22 cellular contexts compared by ENCODE assay signal in genomic region chr1:94895518-94895917, GRCh38.
"Had no signal": no experiment of that assay in that cellular context is flagged by ENCODE, and none has a peak within 500 bp of the region (broad histone marks: within the 10 kb centered on the region; RNA-seq: fewer than 3 reads in every experiment).

No MANE protein-coding gene starts in this region.

- H3K4me3 Mint-ChIP-seq: memory B cell; naive thymus-derived CD4-positive, alpha-beta T cell; stimulated activated effector memory CD8-positive, alpha-beta T cell treated with anti-CD3 and anti-CD28 coated beads, Interleukin-12 subunit alpha, Interleukin-12 subunit beta, amount 100 ng/mL, for 72 hours had no signal

- H3K4me1 ChIP-seq: gastrocnemius medialis had no signal

- H3K36me3 ChIP-seq: gastrocnemius medialis had no signal

- H3K27me3 ChIP-seq: dorsolateral prefrontal cortex, gastrocnemius medialis, heart left ventricle, hepatocyte, pancreas, sigmoid colon, stomach, thyroid gland had no signal

- H3K36me3 Mint-ChIP-seq: memory B cell; stimulated activated effector memory CD8-positive, alpha-beta T cell treated with anti-CD3 and anti-CD28 coated beads, Interleukin-12 subunit alpha, Interleukin-12 subunit beta, amount 100 ng/mL, for 72 hours had no signal

- H3K4me2 ChIP-seq: hepatocyte had no signal

- H3K27ac ChIP-seq: epithelial cell of prostate, gastrocnemius medialis, heart left ventricle, pancreas, sigmoid colon, stomach, thyroid gland had no signal

- DNase-seq: dorsolateral prefrontal cortex; effector CD4-positive, alpha-beta T cell; foreskin fibroblast; gastrocnemius medialis; heart left ventricle; kidney; mucosa of descending colon; naive thymus-derived CD4-positive, alpha-beta T cell; occipital lobe; pancreas; sigmoid colon; stimulated activated CD4-positive, alpha-beta T cell treated with anti-CD3 and anti-CD28 coated beads, Interleukin-2, amount 100 ng/mL, for 24 hours; stimulated activated CD4-positive, alpha-beta T cell treated with anti-CD3 and anti-CD28 coated beads, Interleukin-4, amount 100 ng/mL, for 24 hours; stimulated activated naive CD4-positive, alpha-beta T cell treated with Interleukin-2 at 50 U/mL for 16 hours; stomach; thyroid gland; trophoblast cell had no signal

- H3K9me3 ChIP-seq: gastrocnemius medialis, heart left ventricle, mucosa of descending colon, pancreas, sigmoid colon, stomach, thyroid gland had no signal

- H3K4me1 Mint-ChIP-seq: memory B cell; naive thymus-derived CD4-positive, alpha-beta T cell; stimulated activated effector memory CD8-positive, alpha-beta T cell treated with anti-CD3 and anti-CD28 coated beads, Interleukin-12 subunit alpha, Interleukin-12 subunit beta, amount 100 ng/mL, for 72 hours had no signal

- H3K9me3 Mint-ChIP-seq: memory B cell; naive thymus-derived CD4-positive, alpha-beta T cell; stimulated activated effector memory CD8-positive, alpha-beta T cell treated with anti-CD3 and anti-CD28 coated beads, Interleukin-12 subunit alpha, Interleukin-12 subunit beta, amount 100 ng/mL, for 72 hours had no signal

- H3K4me3 ChIP-seq: dorsolateral prefrontal cortex, gastrocnemius medialis, heart left ventricle, hepatocyte, lung, mucosa of descending colon, pancreas, sigmoid colon, stomach, thyroid gland had no signal

- H3K27ac Mint-ChIP-seq: memory B cell; stimulated activated effector memory CD8-positive, alpha-beta T cell treated with anti-CD3 and anti-CD28 coated beads, Interleukin-12 subunit alpha, Interleukin-12 subunit beta, amount 100 ng/mL, for 72 hours had no signal

- H2AFZ ChIP-seq: hepatocyte had no signal
